Comparison of ENCODE assay signal across 33 cellular contexts in the genomic region with DNA sequence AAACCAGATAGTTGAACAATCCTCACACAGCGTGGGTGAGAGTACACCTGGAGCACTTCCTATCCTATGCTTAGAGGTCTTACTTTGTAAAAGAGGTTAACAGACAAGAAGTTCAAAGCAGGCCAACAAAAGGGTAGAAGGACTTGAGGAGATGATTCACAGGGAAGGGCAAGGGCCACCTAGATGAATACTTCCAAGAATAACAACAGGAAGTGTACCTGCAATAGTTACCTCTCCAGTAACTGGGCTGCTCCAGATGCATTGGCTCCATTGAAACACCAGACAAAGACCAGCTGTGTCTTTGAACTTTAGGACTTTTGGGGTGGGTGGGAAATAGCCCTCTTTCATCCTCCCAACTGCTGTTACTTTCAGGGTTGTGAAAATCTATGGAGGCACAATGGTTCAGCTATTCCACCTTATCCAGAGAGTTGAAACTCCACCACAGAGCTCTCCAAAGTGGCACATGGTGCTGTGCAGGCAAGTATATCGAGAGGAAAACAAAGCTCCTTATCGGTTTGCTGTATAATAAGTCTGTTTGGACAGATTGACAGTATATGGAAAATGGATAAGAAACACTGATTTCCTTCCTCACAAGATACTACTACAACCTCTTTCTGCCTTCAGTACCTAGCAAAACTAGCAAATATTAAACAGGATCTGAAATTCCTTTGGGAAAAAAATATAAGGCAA. TPM values are rescaled to one million over a fixed set of nuclear protein-coding genes. Genes with fewer than 3 reads are reported as not detected.
DNase-seq lines count a peak whose midpoint lies in the region; ATAC-seq and TF ChIP-seq lines count a peak whose summit lies in the region.
"Had no signal": no experiment of that assay in that cellular context is flagged by ENCODE, and none has a peak within 500 bp of the region (broad histone marks: within the 10 kb centered on the region; RNA-seq: fewer than 3 reads in every experiment).

No MANE protein-coding gene starts in this region.

- in situ Hi-C loops in brain microvascular endothelial cell (cut with HindIII; ENCODE audit: low pct_ligation_motif_present, low sequenced_read_pairs), result no loop called here

- CTCF ChIA-PET in AG04450 (lab: Charles Lee), result interaction anchor here (0.6 to 2.7 kb wide), 2 partner anchors 77 to 728 kb away, joined by 3 to 11 read pairs; no protein-coding TSS in a partner anchor
- CTCF ChIA-PET in PC-9 (lab: Charles Lee), result no interaction called here

- no peaks in the 10 kb centered on the region for H4K20me1 ChIP-seq in PC-9 (ENCODE audit: insufficient read depth)

- no peak for DNase-seq in AG04450 (ENCODE audit: low read depth, low spot score)
- peak in 1 of 2 experiments; percentile 47 for DNase-seq in PC-9
- no peak for DNase-seq in left lung
- no peak for DNase-seq in NCI-H1417 (lab: John Stamatoyannopoulos, UW)
- DNase-seq in brain microvascular endothelial cell, result no peak
- DNase-seq in HK-2 (ENCODE audit: unreplicated experiment), result no peak
- DNase-seq: activated CD4-positive, alpha-beta T cell treated with anti-CD3 and anti-CD28 coated beads, Interleukin-2, amount 50 U/mL, for 48 hours; activated CD4-positive, CD25-positive, alpha-beta regulatory T cell treated with anti-CD3 and anti-CD28 coated beads, Interleukin-2, amount 50 U/mL, for 72 hours; activated T-cell treated with anti-CD3 and anti-CD28 coated beads, Interleukin-2, amount 50 U/mL, for 48 hours; BE2C; CD8-positive, alpha-beta memory T cell; central memory CD4-positive, alpha-beta T cell; endodermal cell; gastrocnemius medialis; KBM-7; MG63; NCI-H1105 treated with DMSO at 0.1 percent for 48 hours; NCI-H2029; NCI-H526; OCI-M1; SK-N-SH; stimulated activated CD4-positive, alpha-beta T cell treated with anti-CD3 and anti-CD28 coated beads, Interleukin-2, amount 100 ng/mL, for 24 hours; stimulated activated naive CD8-positive, alpha-beta T cell treated with anti-CD3 and anti-CD28 coated beads, Interleukin-15, amount 100 ng/mL, for 72 hours; T-helper 17 cell had no signal

- H3K27me3 ChIP-seq in AG04450 (ENCODE audit: control insufficient read depth, insufficient read depth, low read length) (peaks cover 9% of the 10 kb centered on the region), PC-9 (ENCODE audit: insufficient read depth, low read depth) (peaks cover 34% of the 10 kb centered on the region; the same call in 1 of the 2 replicates), duodenal mucosa (ENCODE audit: control insufficient read depth in 1 of 2, insufficient read depth in 2 of 2, low read length in 2 of 2) (no peaks in the 10 kb centered on the region), left lung (no peaks in the 10 kb centered on the region), brain microvascular endothelial cell (replicated peaks) (peaks cover 3% of the 10 kb centered on the region)
- H3K27me3 ChIP-seq: ascending aorta, gastrocnemius medialis, right atrium auricular region, vagina had no signal

- intact Hi-C loops in PC-9 (cut with micrococcal nuclease; ENCODE audit: unreplicated experiment) (no loop called here), left lung (cut with DNase I) (no loop called here)

- H3K36me3 ChIP-seq in PC-9 (ENCODE audit: low read depth), result no peaks in the 10 kb centered on the region
- H3K36me3 ChIP-seq in duodenal mucosa (ENCODE audit: control insufficient read depth in 1 of 2, insufficient read depth in 2 of 2, low read length in 2 of 2), result no peaks in the 10 kb centered on the region
- H3K36me3 ChIP-seq in left lung, result no peaks in the 10 kb centered on the region
- no peaks in the 10 kb centered on the region for H3K36me3 ChIP-seq in brain microvascular endothelial cell (replicated peaks)
- H3K36me3 ChIP-seq: ascending aorta, BE2C, gastrocnemius medialis, MG63, right atrium auricular region, thoracic aorta, vagina had no signal

- no peak overlapping the region for H3K9ac ChIP-seq in duodenal mucosa (ENCODE audit: low read depth in 1 of 2, low read length in 2 of 2)
- H3K9ac ChIP-seq: parathyroid adenoma, SK-N-SH had no signal

- no peaks in the 10 kb centered on the region for H3K9me3 ChIP-seq in AG04450 (ENCODE audit: control insufficient read depth, insufficient read depth, low read length)
- H3K9me3 ChIP-seq in PC-9 (ENCODE audit: insufficient read depth, low read depth), result no peaks in the 10 kb centered on the region
- H3K9me3 ChIP-seq in duodenal mucosa (ENCODE audit: control insufficient read depth in 1 of 2, low read length in 2 of 2), result no peaks in the 10 kb centered on the region
- no peaks in the 10 kb centered on the region for H3K9me3 ChIP-seq in left lung
- H3K9me3 ChIP-seq: ascending aorta, BE2C, gastrocnemius medialis, MG63, right atrium auricular region, SK-N-SH, thoracic aorta, vagina had no signal

- peak overlapping the region; percentile 26 for H3K4me2 ChIP-seq in PC-9
- H3K4me2 ChIP-seq: SK-N-SH had no signal

- H3K79me2 ChIP-seq in PC-9 (ENCODE audit: low read depth), result no peaks in the 10 kb centered on the region
- H3K79me2 ChIP-seq: parathyroid adenoma had no signal

- no peak overlapping the region for H2AFZ ChIP-seq in PC-9
- H2AFZ ChIP-seq: parathyroid adenoma had no signal

- TF ChIP-seq CTCF in AG04450 (IDR thresholded peaks at IDR 0.05; ENCODE audit: low read depth, low read length) (no peak), PC-9 (conservative IDR thresholded peaks at IDR 0.05) (no peak), left lung (IDR thresholded peaks at IDR 0.05) (no peak), brain microvascular endothelial cell (IDR thresholded peaks at IDR 0.05; ENCODE audit: low read depth, low read length, missing control alignments) (no peak)

- no peaks in the 10 kb centered on the region for H3K9me2 ChIP-seq in PC-9 (ENCODE audit: insufficient read depth)
- H3K9me2 ChIP-seq: SK-N-SH had no signal

- H3K4me1 ChIP-seq in PC-9 (replicated peaks; ENCODE audit: insufficient read depth) (peaks cover 32% of the 10 kb centered on the region), duodenal mucosa (ENCODE audit: control insufficient read depth in 1 of 2, insufficient read depth in 2 of 2, low read length in 2 of 2) (peaks cover 56 to 72% of the 10 kb centered on the region in 2 donors), left lung (no peaks in the 10 kb centered on the region)
- H3K4me1 ChIP-seq: ascending aorta, gastrocnemius medialis, vagina had no signal

- no TSS peak for BruUV-seq in PC-9 (replicated peaks; lab: Mats Ljungman, UMichigan)

- H3F3A ChIP-seq in PC-9 (ENCODE audit: insufficient read depth, low read depth), result peaks cover 5% of the 10 kb centered on the region; the same call in 1 of the 2 replicates

- POLR2A ChIA-PET in AG04450 (lab: Yijun Ruan, JAX), result no interaction called here
- POLR2A ChIA-PET in PC-9 (lab: Charles Lee; ENCODE audit: unreplicated experiment), result interaction anchor here (0.6 to 0.7 kb wide), 2 partner anchors 405 to 1023 kb away, joined by 3 to 4 read pairs; no protein-coding TSS in a partner anchor

- H3K4me3 ChIP-seq in AG04450 (ENCODE audit: low read depth, low read length), result no peak overlapping the region
- H3K4me3 ChIP-seq in PC-9, result no peak overlapping the region
- peak overlapping the region; percentile 0 to 19 for H3K4me3 ChIP-seq in duodenal mucosa (ENCODE audit: low read depth in 1 of 2, low read length in 2 of 2)
- H3K4me3 ChIP-seq in left lung, result no peak overlapping the region
- H3K4me3 ChIP-seq in brain microvascular endothelial cell (ENCODE audit: low read depth, low read length), result no peak overlapping the region
- H3K4me3 ChIP-seq: ascending aorta, gastrocnemius medialis, MG63, right atrium auricular region, thoracic aorta, vagina had no signal

- H3K27ac ChIP-seq in AG04450 (ENCODE audit: low read depth, low read length) (peak overlapping the region; percentile 13), PC-9 (no peak overlapping the region), duodenal mucosa (ENCODE audit: low read depth, low read length) (peak overlapping the region; percentile 15), left lung (no peak overlapping the region), brain microvascular endothelial cell (no peak overlapping the region)
- H3K27ac ChIP-seq: ascending aorta, gastrocnemius medialis, parathyroid adenoma, right atrium auricular region, thoracic aorta, vagina had no signal

- ATAC-seq in left lung, result peak; percentile 34
- ATAC-seq in HG02588 (IDR thresholded peaks at IDR 0.05; ENCODE audit: unreplicated experiment), result no peak
- ATAC-seq: gastrocnemius medialis; Right ventricle myocardium inferior; stimulated activated naive CD8-positive, alpha-beta T cell treated with anti-CD3 and anti-CD28 coated beads, Interleukin-15, amount 100 ng/mL, for 72 hours; T-helper 17 cell had no signal

RNA-seq across cellular contexts. Expression of a gene that starts 22.7 kb away (rescaled TPM):
- polyA plus RNA-seq in AG04450 (2011; rRNA removed), result not detected in 2 replicates
- not detected in 2 replicates for polyA minus RNA-seq in AG04450 (2011; rRNA and poly(A)+ RNA removed)
- total RNA-seq in PC-9 (2021), result 0.33 TPM in 1 of 2 replicates, not detected in the other
- 10 to 100 TPM in 1 of 2 donors, 1 to 10 TPM in 1; 6.8 to 13.4 TPM for total RNA-seq in left lung
- total RNA-seq: myocyte had no signal
- polyA plus RNA-seq: SK-N-SH had no signal

RNA-seq across cellular contexts. Expression of a gene that starts 42.7 kb away (rescaled TPM):
- 178 and 191 TPM in 2 replicates for polyA plus RNA-seq in AG04450 (2011; rRNA removed)
- 69.3 and 73.1 TPM in 2 replicates for polyA minus RNA-seq in AG04450 (2011; rRNA and poly(A)+ RNA removed)
- 72.2 and 74.8 TPM in 2 replicates for total RNA-seq in PC-9 (2021)
- total RNA-seq in left lung, result 10 to 100 TPM; 68.4 to 69.0 TPM

Comparison
In these comparisons a context has a peak if more than half of its experiments do, and no peak if none do; other contexts are left out.
1. H3K27ac ChIP-seq: peak in AG04450 (single experiment) and duodenal mucosa (single experiment); none in PC-9 (single experiment), left lung (0 of 2) and brain microvascular endothelial cell (single experiment).
2. H3K4me3 ChIP-seq: peak in duodenal mucosa (2 of 2); none in AG04450 (single experiment), PC-9 (single experiment), left lung (0 of 2) and brain microvascular endothelial cell (single experiment).